In genomic region chr20:9710685-9711084, GRCh38 we compare ENCODE assay signal across 8 cellular contexts.
"Had no signal": no experiment of that assay in that cellular context is flagged by ENCODE, and none has a peak within 500 bp of the region (broad histone marks: within the 10 kb centered on the region; RNA-seq: fewer than 3 reads in every experiment).

No MANE protein-coding gene starts in this region.

- ATAC-seq: GM12878 had no signal

- H3K4me3 ChIP-seq: GM12878 had no signal

- DNase-seq: GDM1, GF-D8 had no signal

- FAIRE-seq: G401.6, GM12878, GM12891, GM12892, GM18507, GM19239 had no signal
